In genomic region chr12:91690521-91690920, GRCh38 we compare ENCODE assay signal across 23 cellular contexts.
"Had no signal": no experiment of that assay in that cellular context is flagged by ENCODE, and none has a peak within 500 bp of the region (broad histone marks: within the 10 kb centered on the region; RNA-seq: fewer than 3 reads in every experiment).

No MANE protein-coding gene starts in this region.

- H3K36me3 ChIP-seq: SJSA1 had no signal

- DNase-seq: IMR-90, Kasumi-1, MM.1S, NCI-H1092 treated with DMSO at 0.1 percent for 48 hours, NCI-H1436, NCI-H187, NCI-H2029, NCI-H2081 treated with DMSO at 0.1 percent for 48 hours, NCI-H2171, NCI-H226, NCI-H446, NCI-H510A, NCI-H524 treated with DMSO at 0.1 percent for 48 hours, NCI-H69, NCI-H774, Right ventricle myocardium superior, RPMI8226, SIG-M5 had no signal

- H3K4me3 ChIP-seq: SJSA1, SK-N-MC had no signal

- H3K27me3 ChIP-seq: SJSA1 had no signal

- FAIRE-seq: HepG2, RCC 7860 had no signal

- H3K9me3 ChIP-seq: SJSA1 had no signal

- H3K27ac ChIP-seq: KMS-11, SJSA1, SK-N-MC had no signal

- ATAC-seq: HepG2 had no signal
